Comparison of ENCODE assay signal across 12 cellular contexts in the genomic region with DNA sequence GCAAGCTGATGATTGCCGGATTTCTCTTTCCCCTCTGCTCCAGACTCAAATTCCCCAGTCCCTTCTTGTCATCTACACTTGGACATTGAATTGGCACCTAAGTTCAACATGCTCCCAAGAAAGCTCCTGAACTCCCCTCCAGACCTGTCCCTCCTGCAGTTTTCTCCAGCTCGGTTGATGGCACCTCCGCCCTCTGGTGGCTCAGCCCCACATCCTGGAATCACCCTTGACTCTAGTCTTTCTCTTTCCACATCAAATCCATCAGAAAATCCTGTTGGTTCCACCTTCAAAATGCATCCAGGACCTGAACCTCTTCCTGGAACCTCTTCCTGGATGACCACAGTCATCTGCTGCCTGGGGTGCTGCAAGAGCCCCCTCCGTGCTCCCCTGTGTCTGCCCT.
A peak's percentile ranks its signal among the peaks of the same experiment; 100 is the strongest.
DNase-seq lines count a peak whose midpoint lies in the region; ATAC-seq and TF ChIP-seq lines count a peak whose summit lies in the region.
"Had no signal": no experiment of that assay in that cellular context is flagged by ENCODE, and none has a peak within 500 bp of the region (broad histone marks: within the 10 kb centered on the region; RNA-seq: fewer than 3 reads in every experiment).

No MANE protein-coding gene starts in this region.

- WGBS in H9 (ENCODE audit: extremely low coverage, insufficient read length, low lambda C conversion rate), result no CpG with 5 or more reads among the region's 4 CpGs

- no peak overlapping the region for H2AFZ ChIP-seq in H9 (ENCODE audit: low read length)

- no peak overlapping the region for H4K8ac ChIP-seq in H9 (replicated peaks; ENCODE audit: insufficient read length, low read depth, low read length)

- no peak overlapping the region for H4K5ac ChIP-seq in H9 (ENCODE audit: insufficient read length, low read depth, low read length)

- H3K79me2 ChIP-seq in H9 (ENCODE audit: insufficient read depth, low read length), result no peaks in the 10 kb centered on the region

- peaks cover 2% of the 10 kb centered on the region for H3K23me2 ChIP-seq in H9 (ENCODE audit: insufficient read length, low read depth, low read length, poor library complexity, severe bottlenecking)

- no peak overlapping the region for H3T11ph ChIP-seq in H9 (ENCODE audit: low read length)

- H2BK5ac ChIP-seq in H9 (ENCODE audit: insufficient read length, low read length), result no peak overlapping the region

- H3K36me3 Mint-ChIP-seq in H9 (ENCODE audit: insufficient read depth in 1 of 3, low read depth in 3 of 3) (no peaks in the 10 kb centered on the region), glutamatergic neuron (ENCODE audit: unreplicated experiment) (no peaks in the 10 kb centered on the region)

- no peak overlapping the region for H3K18ac ChIP-seq in H9 (ENCODE audit: insufficient read length, low read depth, low read length)

- H3K27ac Mint-ChIP-seq in H9 (no peak overlapping the region; a peak in 1 of 7 replicates), glutamatergic neuron (ENCODE audit: unreplicated experiment) (peak overlapping the region; percentile 3)

- no peaks in the 10 kb centered on the region for H3K79me1 ChIP-seq in H9 (ENCODE audit: insufficient read depth, low read depth, low read length, poor library complexity, severe bottlenecking)

- H3K27ac ChIP-seq in H9 (ENCODE audit: insufficient read length, low read depth, low read length) (no peak overlapping the region), VCaP (no peak overlapping the region)
- H3K27ac ChIP-seq: C4-2B had no signal

- H2BK120ac ChIP-seq in H9 (ENCODE audit: low read depth, low read length, poor library complexity, severe bottlenecking), result no peak overlapping the region

- DNase-seq in H9, result no peak
- no peak for DNase-seq in glutamatergic neuron
- DNase-seq in GM19240 (ENCODE audit: insufficient read length, low spot score), result no peak
- no peak for DNase-seq in activated CD4-positive, alpha-beta T cell treated with anti-CD3 and anti-CD28 coated beads, Interleukin-2, amount 50 U/mL, for 4 hours
- DNase-seq: Kasumi-1, NCI-H1417, NCI-H1930, NCI-H510A had no signal

- no peaks in the 10 kb centered on the region for H3K4me1 ChIP-seq in H9 (ENCODE audit: insufficient read depth, low read length)

- no peak overlapping the region for H2AK5ac ChIP-seq in H9 (ENCODE audit: insufficient read length, low read length)

- ATAC-seq in HG03354 (IDR thresholded peaks at IDR 0.05; ENCODE audit: poor library complexity, severe bottlenecking, unreplicated experiment) (no peak), HG02884 (IDR thresholded peaks at IDR 0.05; ENCODE audit: unreplicated experiment) (no peak)

- TF ChIP-seq CTCF in H9 (conservative IDR thresholded peaks at IDR 0.05) (peak; percentile 50; the same call in 2 of the 3 replicates), VCaP (conservative IDR thresholded peaks at IDR 0.05) (0 out of 2 replicates have a peak, but pooled peaks have one; percentile 6), glutamatergic neuron (IDR thresholded peaks at IDR 0.05; ENCODE audit: partially characterized antibody, unreplicated experiment) (no peak)

- no peak overlapping the region for H3K23ac ChIP-seq in H9 (ENCODE audit: insufficient read length, low read depth, low read length)

- H4K91ac ChIP-seq in H9 (ENCODE audit: insufficient read length, low read depth, low read length), result no peak overlapping the region

- H3K9ac ChIP-seq in H9 (ENCODE audit: extremely low read depth, insufficient read length, low read length), result no peak overlapping the region

- H3K4ac ChIP-seq in H9 (ENCODE audit: low read depth, low read length), result no peak overlapping the region

- H2BK20ac ChIP-seq in H9 (ENCODE audit: low read depth, low read length, poor library complexity, severe bottlenecking), result no peak overlapping the region

- no peak overlapping the region for H3K4me2 ChIP-seq in H9 (ENCODE audit: insufficient read depth, insufficient read length, low read length)

- no peak overlapping the region for H3K56ac ChIP-seq in H9 (ENCODE audit: insufficient read length, low read depth, low read length)

- H3K27me3 Mint-ChIP-seq in H9 (ENCODE audit: low read depth) (peaks cover 8% of the 10 kb centered on the region), glutamatergic neuron (ENCODE audit: unreplicated experiment) (peaks cover 3% of the 10 kb centered on the region)

- no peak overlapping the region for H3K14ac ChIP-seq in H9 (ENCODE audit: insufficient read depth, low read length)

- H3K4me1 Mint-ChIP-seq in H9 (peaks cover 13 to 14% of the 10 kb centered on the region in 2 experiments), glutamatergic neuron (ENCODE audit: low read depth, unreplicated experiment) (peaks cover 8% of the 10 kb centered on the region)

- H3K9me3 Mint-ChIP-seq in H9, result peaks cover 0 to 4% of the 10 kb centered on the region in 2 experiments; a peak in 1 of 5 replicates
- peaks cover 2% of the 10 kb centered on the region for H3K9me3 Mint-ChIP-seq in glutamatergic neuron (ENCODE audit: unreplicated experiment)

- no peaks in the 10 kb centered on the region for H3K9me3 ChIP-seq in H9 (ENCODE audit: control insufficient read depth, low read depth, low read length)

- H4K20me1 ChIP-seq in H9 (ENCODE audit: control insufficient read depth, insufficient read depth, insufficient read length), result no peaks in the 10 kb centered on the region

- no peak overlapping the region for H2BK15ac ChIP-seq in H9 (ENCODE audit: low read depth, low read length)

- no peak overlapping the region for H2BK12ac ChIP-seq in H9 (ENCODE audit: insufficient read length, low read depth, low read length)

- no peaks in the 10 kb centered on the region for H3K27me3 ChIP-seq in H9 (ENCODE audit: insufficient read depth, low read length)

- H3K4me3 Mint-ChIP-seq in H9 (no peak overlapping the region), glutamatergic neuron (ENCODE audit: unreplicated experiment) (no peak overlapping the region)
